In genomic region chr11:75351541-75352416, GRCh38 we compare ENCODE assay signal across 1 cellular context.
TF ChIP-seq lines count a peak whose summit lies in the region.

TSS of gene ARRB1 (minus strand) at chr11:75351661. CDS start at chr11:75351607, 54 bp downstream.

TF ChIP-seq in H1, 55 proteins besides CTCF, POLR2A, EP300 and RAD21 (continued from another document):
- no peak for TF ChIP-seq RNF2 (IDR thresholded peaks at IDR 0.05; ENCODE audit: borderline replicate concordance, low read depth, low read length, missing control alignments, poor library complexity, severe bottlenecking)
- TF ChIP-seq RFX5 (IDR thresholded peaks at IDR 0.05; ENCODE audit: borderline replicate concordance, low read depth, low read length) = no peak
- peak; percentile 36 for TF ChIP-seq KDM4A (IDR thresholded peaks at IDR 0.05; ENCODE audit: low read depth, low read length, severe bottlenecking)
- TF ChIP-seq POLR2AphosphoS5 (IDR thresholded peaks at IDR 0.05; ENCODE audit: low read depth, low read length) = no peak
- no peak for TF ChIP-seq JUN (IDR thresholded peaks at IDR 0.05; ENCODE audit: low read depth, low read length)
- no peak for TF ChIP-seq CREB1 (IDR thresholded peaks at IDR 0.05)
- no peak for TF ChIP-seq SIRT6 (IDR thresholded peaks at IDR 0.05; ENCODE audit: low read length)
- TF ChIP-seq ASH2L (IDR thresholded peaks at IDR 0.05; ENCODE audit: low read length) = peak; percentile 28
- TF ChIP-seq, protein P1, sequence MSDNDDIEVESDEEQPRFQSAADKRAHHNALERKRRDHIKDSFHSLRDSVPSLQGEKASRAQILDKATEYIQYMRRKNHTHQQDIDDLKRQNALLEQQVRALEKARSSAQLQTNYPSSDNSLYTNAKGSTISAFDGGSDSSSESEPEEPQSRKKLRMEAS (IDR thresholded peaks at IDR 0.05) = no peak
- no peak for TF ChIP-seq HDAC6 (IDR thresholded peaks at IDR 0.05; ENCODE audit: low read depth, low read length)
- no peak for TF ChIP-seq EGR1 (IDR thresholded peaks at IDR 0.05; ENCODE audit: borderline replicate concordance, low read depth, low read length)
- peak; percentile 38; the same call in 1 of the 2 replicates for TF ChIP-seq PHF8 (conservative IDR thresholded peaks at IDR 0.05; ENCODE audit: low read depth, low read length)
- no peak for TF ChIP-seq CHD2 (IDR thresholded peaks at IDR 0.05; ENCODE audit: low read length)
- no peak for TF ChIP-seq POU5F1 (IDR thresholded peaks at IDR 0.05; ENCODE audit: low read depth, low read length)
- no peak for TF ChIP-seq EZH2 (IDR thresholded peaks at IDR 0.05; ENCODE audit: low read depth, low read length, severe bottlenecking)
- no peak for TF ChIP-seq KDM1A (IDR thresholded peaks at IDR 0.05; ENCODE audit: borderline replicate concordance, low read length)
- TF ChIP-seq CBX5 (IDR thresholded peaks at IDR 0.05; ENCODE audit: low read depth, low read length) = no peak
- no peak for TF ChIP-seq BCL11A (IDR thresholded peaks at IDR 0.05; ENCODE audit: low read depth in 2 of 2, low read length in 2 of 2)
- TF ChIP-seq SP2 (IDR thresholded peaks at IDR 0.05; ENCODE audit: low read length) = no peak
- no peak for TF ChIP-seq CBX8 (IDR thresholded peaks at IDR 0.05; ENCODE audit: borderline replicate concordance, low read depth, low read length)
- peak; percentile 65; the same call in 1 of the 2 replicates for TF ChIP-seq BACH1 (IDR thresholded peaks at IDR 0.05; ENCODE audit: low read length)
- TF ChIP-seq TAF1 (IDR thresholded peaks at IDR 0.05; ENCODE audit: low read depth, low read length) = 0 out of 2 replicates have a peak, but pooled peaks have one; percentile 20
- TF ChIP-seq FOSL1 (IDR thresholded peaks at IDR 0.05; ENCODE audit: insufficient read depth, low read depth, low read length) = no peak
- peak; percentile 10; the same call in 1 of the 2 replicates for TF ChIP-seq RBBP5 (IDR thresholded peaks at IDR 0.05; ENCODE audit: borderline replicate concordance, low read depth, low read length)
